ENCODE assay signal across 29 cellular contexts in the genomic region with DNA sequence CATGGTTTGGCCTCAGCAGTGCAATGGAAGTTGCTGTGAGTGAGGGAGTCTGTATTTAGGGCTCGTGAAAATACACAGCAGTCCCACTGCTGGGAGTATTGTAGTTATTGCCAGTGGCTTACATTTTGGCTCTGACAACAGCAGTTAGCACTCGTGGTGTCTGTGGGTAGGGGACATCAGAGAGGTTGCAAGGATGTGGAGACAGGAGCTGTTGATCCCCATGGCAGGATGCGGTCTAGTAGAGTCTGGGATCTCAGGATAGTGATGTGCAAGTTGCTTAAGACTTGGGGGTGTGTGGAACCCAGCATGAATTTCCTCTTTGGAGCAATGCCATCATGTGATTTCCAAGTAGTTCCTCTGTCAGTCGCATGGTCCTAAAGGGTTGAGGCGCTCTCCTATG.
"Had no signal": no experiment of that assay in that cellular context is flagged by ENCODE, and none has a peak within 500 bp of the region (broad histone marks: within the 10 kb centered on the region; RNA-seq: fewer than 3 reads in every experiment).

No MANE protein-coding gene starts in this region.

- H3K4me3 ChIP-seq: colonic mucosa, gastrocnemius medialis, heart right ventricle, hepatocyte had no signal

- DNase-seq: activated CD4-positive, alpha-beta memory T cell treated with anti-CD3 and anti-CD28 coated beads, Interleukin-2, amount 10 ng/mL, durations not matched to agents 7 days and 5 days; activated CD4-positive, alpha-beta T cell treated with anti-CD3 and anti-CD28 coated beads for 1 hour; activated CD4-positive, alpha-beta T cell treated with anti-CD3 and anti-CD28 coated beads for 4 hours; activated CD4-positive, alpha-beta T cell treated with anti-CD3 and anti-CD28 coated beads, Interleukin-2, amount 10 ng/mL, durations not matched to agents 7 days and 5 days; activated CD4-positive, alpha-beta T cell treated with anti-CD3 and anti-CD28 coated beads, Interleukin-2, amount 50 U/mL, for 4 hours; activated CD8-positive, alpha-beta memory T cell treated with anti-CD3 and anti-CD28 coated beads, Interleukin-2, amount 50 U/mL, for 48 hours; activated gamma-delta T cell; activated naive CD4-positive, alpha-beta T cell treated with anti-CD3 and anti-CD28 coated beads, Interleukin-2, amount 50 U/mL, for 16 hours; activated naive CD4-positive, alpha-beta T cell treated with Interleukin-2 at 50 U/mL for 16 hours; activated T-cell treated with anti-CD3 and anti-CD28 coated beads for 4 hours; activated T-cell treated with anti-CD3 and anti-CD28 coated beads, Interleukin-2, amount 50 U/mL, for 24 hours; activated T-cell treated with anti-CD3 and anti-CD28 coated beads, Interleukin-2, amount 50 U/mL, for 72 hours; amniotic stem cell; anterior cingulate cortex; brain microvascular endothelial cell; caudate nucleus; colonic mucosa; effector CD8-positive, alpha-beta T cell; endodermal cell; foreskin fibroblast; gastrocnemius medialis; heart right ventricle; T-helper 2 cell had no signal

- H3K9me3 ChIP-seq: colonic mucosa, gastrocnemius medialis had no signal

- H3K36me3 ChIP-seq: brain microvascular endothelial cell, colonic mucosa, gastrocnemius medialis had no signal

- H3K27ac ChIP-seq: brain microvascular endothelial cell, colonic mucosa, gastrocnemius medialis, heart right ventricle, hepatocyte, VCaP had no signal

- FAIRE-seq: astrocyte, TTC549 had no signal

- H3K4me1 ChIP-seq: colonic mucosa had no signal

- ATAC-seq: activated T-cell treated with anti-CD3 and anti-CD28 coated beads, Interleukin-2, amount 50 U/mL, for 72 hours; esophagus mucosa; gastrocnemius medialis; heart right ventricle; WTC11 had no signal

- H3K27me3 ChIP-seq: brain microvascular endothelial cell, colonic mucosa, gastrocnemius medialis, heart right ventricle, hepatocyte had no signal

- H2AFZ ChIP-seq: hepatocyte had no signal

- H3K4me2 ChIP-seq: hepatocyte had no signal
